Comparison of ENCODE assay signal across 18 cellular contexts in the genomic region with DNA sequence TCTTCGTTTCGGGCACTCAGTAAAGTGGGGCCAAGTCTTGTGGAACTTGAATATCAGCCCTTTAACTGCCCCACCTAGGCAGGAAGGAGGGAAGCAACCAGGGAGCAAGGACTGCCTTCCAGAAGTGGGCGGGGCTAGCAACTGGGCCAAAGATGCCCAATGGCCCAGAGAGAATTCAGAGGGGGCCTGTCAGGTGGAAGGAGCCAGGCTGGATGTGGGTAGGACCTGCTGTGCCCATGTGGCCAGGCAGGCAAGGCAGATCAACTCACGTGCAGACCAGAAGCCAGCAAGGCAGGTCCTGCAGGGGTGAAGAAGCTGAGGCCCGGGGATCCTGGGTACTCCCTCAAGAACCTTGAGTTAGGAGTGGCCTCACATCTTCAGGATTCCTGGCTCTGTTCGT.
"Had no signal": no experiment of that assay in that cellular context is flagged by ENCODE, and none has a peak within 500 bp of the region (broad histone marks: within the 10 kb centered on the region; RNA-seq: fewer than 3 reads in every experiment).

No MANE protein-coding gene starts in this region.

- H3K27me3 ChIP-seq: heart left ventricle had no signal

- H3K27ac ChIP-seq: heart left ventricle, lower lobe of right lung, thoracic aorta, WERI-Rb-1 had no signal

- H3K4me3 ChIP-seq: heart left ventricle, lower lobe of right lung, thoracic aorta had no signal

- DNase-seq: activated CD8-positive, alpha-beta memory T cell treated with anti-CD3 and anti-CD28 coated beads, Interleukin-2, amount 50 U/mL, for 48 hours; activated effector memory CD4-positive, alpha-beta T cell treated with Interleukin-2 at 50 U/mL for 16 hours; activated naive CD4-positive, alpha-beta T cell treated with anti-CD3 and anti-CD28 coated beads for 36 hours; activated naive CD8-positive, alpha-beta T cell treated with anti-CD3 and anti-CD28 coated beads, Interleukin-2, amount 10 ng/mL, durations not matched to agents 7 days and 5 days; activated T-cell treated with anti-CD3 and anti-CD28 coated beads, Interleukin-2, amount 50 U/mL, for 48 hours; amniotic stem cell; effector memory CD8-positive, alpha-beta T cell; heart left ventricle; lower lobe of right lung; mesendoderm; naive B cell; stimulated activated CD4-positive, alpha-beta T cell treated with anti-CD3 and anti-CD28 coated beads, Interleukin-2, amount 100 ng/mL, for 48 hours; stimulated activated CD8-positive, alpha-beta memory T cell treated with anti-CD3 and anti-CD28 coated beads, Interleukin-4, amount 100 ng/mL, for 48 hours; stimulated activated naive B cell treated with anti-CD40 and anti-IgM and Interleukin-4, amounts not matched to agents 10 μg/mL and 1 μg/mL and 100 μg/mL, for 72 hours; T-helper 1 cell; WERI-Rb-1 had no signal

- ATAC-seq: effector memory CD8-positive, alpha-beta T cell; heart left ventricle; sciatic nerve; stimulated activated naive B cell treated with anti-CD40 and anti-IgM and Interleukin-4, amounts not matched to agents 10 μg/mL and 1 μg/mL and 100 μg/mL, for 72 hours had no signal

- H3K9me3 ChIP-seq: heart left ventricle, lower lobe of right lung, thoracic aorta had no signal
